In genomic region chr9:133029994-133030316, GRCh38 we compare ENCODE assay signal across 8 cellular contexts. TPM values are rescaled to one million over a fixed set of nuclear protein-coding genes. Genes with fewer than 3 reads are reported as not detected.
DNase-seq lines count a peak whose midpoint lies in the region; ATAC-seq, FAIRE-seq and TF ChIP-seq lines count a peak whose summit lies in the region.

No MANE protein-coding gene starts in this region.

- H3K36me3 Mint-ChIP-seq in naive thymus-derived CD8-positive, alpha-beta T cell = peaks cover 0 to 5% (median 0%) of the 10 kb centered on the region in 3 donors

- no peak overlapping the region for H3K18ac ChIP-seq in IMR-90 (ENCODE audit: low read depth, low read length)

- WGBS in IMR-90 (ENCODE audit: extremely low coverage in 2 of 2, insufficient read length in 1 of 2), 2 experiments = 0% methylated on average over 12 of the region's 28 CpGs; no CpG with 5 or more reads in 1 of the 2 experiments

- peaks cover 5% of the 10 kb centered on the region for H3K9me1 ChIP-seq in IMR-90 (ENCODE audit: insufficient read depth, low read length)

- H2BK5ac ChIP-seq in IMR-90 (ENCODE audit: low read depth, low read length, poor library complexity, severe bottlenecking) = peak overlapping the region; percentile 62

- in situ Hi-C loops in IMR-90 (cut with MboI; ENCODE audit: low sequenced_read_pairs) = loop anchor here (25.0 kb wide), 1 partner anchor 457 kb away; the partner anchor contains the start of gene SLC2A6

- H4K5ac ChIP-seq in IMR-90 (ENCODE audit: low read depth, low read length) = peak overlapping the region; percentile 48

- no peak overlapping the region for H2BK15ac ChIP-seq in IMR-90 (ENCODE audit: low read depth, low read length)

- H3K4me3 ChIP-seq in IMR-90 (ENCODE audit: insufficient read depth, low read depth, low read length) (peak overlapping the region; percentile 74), coronary artery (peak overlapping the region; percentile 86)

- FAIRE-seq in GM12891 (lab: Jason Lieb, UNC) = no peak

- H2BK20ac ChIP-seq in IMR-90 (ENCODE audit: low read depth, low read length) = no peak overlapping the region

- H4K8ac ChIP-seq in IMR-90 (ENCODE audit: low read depth in 2 of 2, low read length in 2 of 2) = peak overlapping the region; percentile 88 to 97

- dilution Hi-C loops in IMR-90 (cut with HindIII; ENCODE audit: low sequenced_read_pairs, unreplicated experiment) = no loop called here

- H3K4me1 ChIP-seq in IMR-90 (ENCODE audit: control insufficient read depth, insufficient read depth, low read length) = peaks cover 6% of the 10 kb centered on the region

- no peaks in the 10 kb centered on the region for H3K27me3 Mint-ChIP-seq in naive thymus-derived CD8-positive, alpha-beta T cell

- H2AK5ac ChIP-seq in IMR-90 (ENCODE audit: low read depth, low read length) = peak overlapping the region; percentile 83

- H2AK9ac ChIP-seq in IMR-90 (replicated peaks; ENCODE audit: low read depth, low read length, poor library complexity) = peak overlapping the region; percentile 99

- TF ChIP-seq CTCF in IMR-90 (conservative IDR thresholded peaks at IDR 0.05; ENCODE audit: low read depth, low read length) (no peak), coronary artery (IDR thresholded peaks at IDR 0.05) (no peak)

- CTCF ChIA-PET in IMR-90 (lab: Yijun Ruan, JAX) = interaction anchor here (1.1 to 1.7 kb wide), 3 partner anchors 8 to 114 kb away, joined by 3 to 8 read pairs (median 4); no protein-coding TSS in a partner anchor

- peak overlapping the region; percentile 58 for H3K56ac ChIP-seq in IMR-90 (ENCODE audit: extremely low read depth, insufficient read depth, low read length)

- peak overlapping the region; percentile 92 for H3K23ac ChIP-seq in IMR-90 (ENCODE audit: low read depth, low read length)

- H3K4me1 Mint-ChIP-seq in naive thymus-derived CD8-positive, alpha-beta T cell = peaks cover 22 to 70% (median 60%) of the 10 kb centered on the region in 4 donors

- peaks cover 7% of the 10 kb centered on the region; the same call in 1 of the 2 replicates for H3K36me3 ChIP-seq in IMR-90 (ENCODE audit: control insufficient read depth, insufficient read depth, low read length)

- intact Hi-C loops in IMR-90 (cut with micrococcal nuclease) = no loop called here

- no peak for TF ChIP-seq POLR2A in IMR-90 (IDR thresholded peaks at IDR 0.05; ENCODE audit: low read depth, low read length)
- TF ChIP-seq POLR2A in GM12891 (IDR thresholded peaks at IDR 0.05; ENCODE audit: low read depth, low read length) = no peak

- peak; percentile 4 for ATAC-seq in GM19025 (IDR thresholded peaks at IDR 0.05; ENCODE audit: low read depth, unreplicated experiment)
- peak; percentile 13 for ATAC-seq in IMR-90 (ENCODE audit: low read depth)
- ATAC-seq in naive thymus-derived CD8-positive, alpha-beta T cell = peak; percentile 9 to 17

- H3K9ac ChIP-seq in IMR-90 (ENCODE audit: low read depth, low read length) = peak overlapping the region; percentile 80

- no peak for TF ChIP-seq RAD21 in IMR-90 (IDR thresholded peaks at IDR 0.05; ENCODE audit: low read length)

- H2BK120ac ChIP-seq in IMR-90 (ENCODE audit: low read depth, low read length) = peak overlapping the region; percentile 50; the same call in 1 of the 2 replicates

- H4K91ac ChIP-seq in IMR-90 (ENCODE audit: insufficient read depth, low read depth, low read length) = peak overlapping the region; percentile 79

- no peaks in the 10 kb centered on the region for H3K9me3 ChIP-seq in IMR-90 (ENCODE audit: control insufficient read depth, insufficient read depth, low read length)

- POLR2A ChIA-PET in IMR-90 (lab: Charles Lee; ENCODE audit: unreplicated experiment) = interaction anchor here (0.6 to 1.0 kb wide), 6 partner anchors 10 to 947 kb away, joined by 3 to 4 read pairs (median 4); no protein-coding TSS in a partner anchor
- POLR2A ChIA-PET in naive thymus-derived CD8-positive, alpha-beta T cell (lab: Charles Lee) = interaction anchor here (0.7 to 3.2 kb wide), 28 partner anchors 8 to 789 kb away, joined by 3 to 28 read pairs (median 5); partner anchors contain the start of genes CACFD1, MED22, RPL7A and SLC2A6

- H3K4me2 ChIP-seq in IMR-90 (ENCODE audit: low read depth, low read length) = peak overlapping the region; percentile 66

- H3K4me3 Mint-ChIP-seq in naive thymus-derived CD8-positive, alpha-beta T cell = peak overlapping the region; percentile 97 to 100 (median 99)

- no peaks in the 10 kb centered on the region for H3K27me3 ChIP-seq in IMR-90 (ENCODE audit: control insufficient read depth, insufficient read depth, low read length)

- no peak for DNase-seq in IMR-90
- DNase-seq in coronary artery (ENCODE audit: low spot score) = no peak
- peak in 1 of 10 donors; percentile 10 for DNase-seq in naive thymus-derived CD8-positive, alpha-beta T cell
- no peak for DNase-seq in nucleus accumbens (lab: John Stamatoyannopoulos, UW)
- DNase-seq in NCI-H1417 treated with DMSO at 0.1 percent for 48 hours (lab: John Stamatoyannopoulos, UW) = no peak
- no peak for DNase-seq in GM12891 (ENCODE audit: insufficient read length, low spot score)
- no peak for DNase-seq in NCI-H446 treated with DMSO at 0.1 percent for 48 hours (lab: John Stamatoyannopoulos, UW)

- H3K4ac ChIP-seq in IMR-90 (ENCODE audit: low read depth, low read length) = peak overlapping the region; percentile 95

- H3K27ac ChIP-seq in IMR-90 (ENCODE audit: insufficient read depth, low read length) (peak overlapping the region; percentile 78), coronary artery (peak overlapping the region; percentile 64 to 90)

- BruUV-seq in IMR-90 (replicated peaks; lab: Mats Ljungman, UMichigan) = no TSS peak

- H4K20me1 ChIP-seq in IMR-90 (ENCODE audit: insufficient read depth, low read length) = peaks cover 15% of the 10 kb centered on the region

- H3K27ac Mint-ChIP-seq in naive thymus-derived CD8-positive, alpha-beta T cell = peak overlapping the region; percentile 97 to 99 (median 98)

- peaks cover 0 to 2% (median 0%) of the 10 kb centered on the region in 9 donors for H3K9me3 Mint-ChIP-seq in naive thymus-derived CD8-positive, alpha-beta T cell

- H3K79me1 ChIP-seq in IMR-90 (ENCODE audit: low read depth in 1 of 2, low read length in 2 of 2) = peaks cover 30 to 54% of the 10 kb centered on the region in 2 experiments

- H3K14ac ChIP-seq in IMR-90 (replicated peaks; ENCODE audit: low read depth, low read length) = peak overlapping the region; percentile 91

- H2AFZ ChIP-seq in IMR-90 (replicated peaks; ENCODE audit: low read length, poor library complexity) = peak overlapping the region; percentile 99

TF ChIP-seq in IMR-90, 13 proteins besides CTCF, POLR2A, EP300 and RAD21 (continues in another document):
- TF ChIP-seq USF2 (IDR thresholded peaks at IDR 0.05; ENCODE audit: low read depth, low read length) = no peak

TF ChIP-seq in GM12891, 5 proteins besides CTCF, POLR2A, EP300 and RAD21:
- no peak for TF ChIP-seq TAF1 (IDR thresholded peaks at IDR 0.05; ENCODE audit: low read depth, low read length)
- TF ChIP-seq SPI1 (IDR thresholded peaks at IDR 0.05; ENCODE audit: low read depth, low read length) = no peak
- TF ChIP-seq PAX5 (IDR thresholded peaks at IDR 0.05; ENCODE audit: insufficient read depth, low read length, severe bottlenecking) = no peak
- no peak for TF ChIP-seq POU2F2 (IDR thresholded peaks at IDR 0.05; ENCODE audit: low read depth, low read length)
- TF ChIP-seq POLR2AphosphoS5 (IDR thresholded peaks at IDR 0.05; ENCODE audit: low read depth, low read length) = no peak

RNA-seq across cellular contexts. Expression of gene GTF3C5, which starts 0.8 kb away (rescaled TPM):
- total RNA-seq in IMR-90 (2012; rRNA removed) = 49.1 and 51.1 TPM in 2 replicates
- polyA plus RNA-seq in IMR-90 (2012; rRNA removed) = 50.7 and 52.3 TPM in 2 replicates
- 31.2 and 35.4 TPM in 2 replicates for polyA plus RNA-seq in IMR-90 (2012; cell fraction: cytosol; rRNA removed)
- polyA plus RNA-seq in IMR-90 (2012; cell fraction: nucleus; rRNA removed; ENCODE audit: low replicate concordance) = 128 and 155 TPM in 2 replicates
- total RNA-seq in naive thymus-derived CD8-positive, alpha-beta T cell = 10 to 100 TPM; 78.7 to 81.2 TPM
- polyA plus RNA-seq in naive thymus-derived CD8-positive, alpha-beta T cell = 10 to 100 TPM; 33.7 to 40.1 (median 37.8) TPM
- 39.0 TPM for polyA plus RNA-seq in GM12891 (2012; ENCODE audit: low read depth, missing spikeins)

RNA-seq across cellular contexts. Expression of gene CEL, which starts 31.8 kb away (rescaled TPM):
- total RNA-seq in IMR-90 (2012; rRNA removed) = under 0.01 TPM in 2 replicates
- polyA plus RNA-seq in IMR-90 (2012; rRNA removed) = 0.67 and 0.75 TPM in 2 replicates
- polyA plus RNA-seq in IMR-90 (2012; cell fraction: cytosol; rRNA removed) = 0.27 and 0.51 TPM in 2 replicates
- polyA plus RNA-seq in IMR-90 (2012; cell fraction: nucleus; rRNA removed; ENCODE audit: low replicate concordance) = 5.5 and 8.5 TPM in 2 replicates
- total RNA-seq in naive thymus-derived CD8-positive, alpha-beta T cell = 1 to 10 TPM; 1.3 to 1.6 TPM
- polyA plus RNA-seq in naive thymus-derived CD8-positive, alpha-beta T cell = not detected
- polyA plus RNA-seq in GM12891 (2012; ENCODE audit: low read depth, missing spikeins) = 0.89 TPM

RNA-seq across cellular contexts. Expression of gene GFI1B, which starts 51.5 kb away (rescaled TPM):
- not detected in 2 replicates for total RNA-seq in IMR-90 (2012; rRNA removed)
- 0.02 TPM in 1 of 2 replicates, not detected in the other for polyA plus RNA-seq in IMR-90 (2012; rRNA removed)
- not detected in 2 replicates for polyA plus RNA-seq in IMR-90 (2012; cell fraction: cytosol; rRNA removed)
- not detected in 2 replicates for polyA plus RNA-seq in IMR-90 (2012; cell fraction: nucleus; rRNA removed; ENCODE audit: low replicate concordance)
- total RNA-seq in naive thymus-derived CD8-positive, alpha-beta T cell = under 1 TPM in 1 of 2 experiments, not detected in 1; 0.39 TPM
- under 1 TPM in 1 of 3 donors, not detected in 2; 0.16 TPM for polyA plus RNA-seq in naive thymus-derived CD8-positive, alpha-beta T cell
- not detected for polyA plus RNA-seq in GM12891 (2012; ENCODE audit: low read depth, missing spikeins)
